ENCODE assay signal across 8 cellular contexts in the genomic region with DNA sequence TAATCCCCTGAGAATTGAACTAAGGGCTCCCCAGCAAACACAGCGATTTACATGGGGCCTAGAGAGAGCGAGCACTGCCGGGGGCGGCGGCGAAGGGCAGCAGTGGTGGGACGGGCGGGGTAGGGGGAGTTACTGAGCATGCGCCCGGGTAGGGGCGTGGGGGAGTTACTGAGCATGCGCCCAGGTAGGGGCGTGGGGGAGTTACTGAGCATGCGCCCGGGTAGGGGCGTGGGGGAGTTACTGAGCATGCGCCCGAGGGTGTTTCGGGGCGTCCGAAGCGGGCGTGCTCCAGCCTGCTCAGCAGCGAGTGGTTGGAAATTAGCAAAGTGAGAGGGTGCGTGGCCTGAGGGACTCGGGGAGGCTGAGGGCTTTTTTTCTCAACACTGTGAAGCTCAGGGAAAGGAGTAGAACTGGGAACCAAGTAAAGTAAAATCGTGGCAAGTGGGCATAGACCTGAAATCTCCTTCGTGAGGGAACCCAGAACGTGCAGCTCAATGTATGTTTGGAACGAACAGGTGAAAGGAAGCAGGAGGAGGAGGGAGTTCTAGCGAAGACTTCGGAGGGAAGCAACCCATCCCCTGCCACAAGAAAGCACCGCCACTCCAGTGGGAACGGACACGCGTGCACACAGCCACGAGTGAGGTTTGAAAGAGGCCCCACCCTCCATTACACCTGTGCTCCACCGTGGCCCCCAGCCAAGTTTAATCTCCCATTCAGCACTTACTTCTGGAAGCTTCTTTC.
DNase-seq lines count a peak whose midpoint lies in the region; ATAC-seq and TF ChIP-seq lines count a peak whose summit lies in the region.

No MANE protein-coding gene starts in this region.

- in situ Hi-C loops in astrocyte of the spinal cord (cut with HindIII; ENCODE audit: low sequenced_read_pairs), result no loop called here

- H3K4me3 ChIP-seq in astrocyte of the spinal cord (ENCODE audit: low read depth, low read length) (peak overlapping the region; percentile 55), retinal pigment epithelial cell (ENCODE audit: low read length) (peak overlapping the region; percentile 61)

- peak; percentile 93 for ATAC-seq in GM18502 (IDR thresholded peaks at IDR 0.05; ENCODE audit: poor library complexity, unreplicated experiment)
- peak; percentile 92 for ATAC-seq in HG02943 (IDR thresholded peaks at IDR 0.05; ENCODE audit: low read depth, unreplicated experiment)

- DNase-seq in NCI-H187 (lab: John Stamatoyannopoulos, UW), result peak; percentile 83 to 89
- peak; percentile 76 for DNase-seq in T-helper 9 cell
- DNase-seq in astrocyte of the spinal cord (ENCODE audit: low read depth, low spot score), result peak; percentile 82
- DNase-seq in hypothalamus (lab: John Stamatoyannopoulos, UW), result peak; percentile 20 to 90 (median 75)
- DNase-seq in retinal pigment epithelial cell (ENCODE audit: low read depth), result peak; percentile 53
- no peak for DNase-seq in amniotic stem cell (lab: John Stamatoyannopoulos, UW)

- TF ChIP-seq CTCF in astrocyte of the spinal cord (IDR thresholded peaks at IDR 0.05; ENCODE audit: low read depth, low read length) (no peak), retinal pigment epithelial cell (conservative IDR thresholded peaks at IDR 0.05; ENCODE audit: low read depth, low read length) (no peak)
